ENCODE assay signal across 20 cellular contexts in genomic region chr12:63898764-63899337, GRCh38. TPM values are rescaled to one million over a fixed set of nuclear protein-coding genes. Genes with fewer than 3 reads are reported as not detected.
"Had no signal": no experiment of that assay in that cellular context is flagged by ENCODE, and none has a peak within 500 bp of the region (broad histone marks: within the 10 kb centered on the region; RNA-seq: fewer than 3 reads in every experiment).

No MANE protein-coding gene starts in this region.

- H3K4me3 ChIP-seq: colonic mucosa, gastrocnemius medialis, left lung, sigmoid colon, thoracic aorta, upper lobe of right lung had no signal

- H3K27ac ChIP-seq: colonic mucosa, gastrocnemius medialis, left lung, sigmoid colon, thoracic aorta, upper lobe of right lung had no signal

- H3K27ac Mint-ChIP-seq: activated CD4-positive, alpha-beta T cell treated with anti-CD3 and anti-CD28 coated beads, Interleukin-2, amount 10 ng/mL, durations not matched to agents 7 days and 5 days; activated CD8-positive, alpha-beta T cell treated with anti-CD3 and anti-CD28 coated beads, Interleukin-2, amount 10 ng/mL, durations not matched to agents 7 days and 5 days; activated naive CD8-positive, alpha-beta T cell treated with anti-CD3 and anti-CD28 coated beads, Interleukin-2, amount 10 ng/mL, durations not matched to agents 7 days and 5 days; activated T-cell treated with anti-CD3 and anti-CD28 coated beads, Interleukin-2, amount 50 U/mL, for 24 hours; activated T-helper 2 cell treated with anti-CD3 and anti-CD28 coated beads, Interferon-gamma antibody, Interleukin-2, Interleukin-4, amounts not matched to agents 10 μg/mL and 5 μg/mL and 100 μg/mL, durations not matched to agents 14 hours and 24 hours and 36 hours; naive B cell; stimulated activated memory B cell treated with anti-CD40 and anti-IgM and Interleukin-4, amounts not matched to agents 10 μg/mL and 1 μg/mL and 100 μg/mL, for 72 hours; T-cell had no signal

- H3K36me3 ChIP-seq: colonic mucosa, gastrocnemius medialis, left lung, sigmoid colon, thoracic aorta, upper lobe of right lung had no signal

- ATAC-seq: activated CD8-positive, alpha-beta T cell treated with anti-CD3 and anti-CD28 coated beads, Interleukin-2, amount 10 ng/mL, durations not matched to agents 7 days and 5 days; esophagus mucosa; gastrocnemius medialis; left lung; stimulated activated memory B cell treated with anti-CD40 and anti-IgM and Interleukin-4, amounts not matched to agents 10 μg/mL and 1 μg/mL and 100 μg/mL, for 72 hours; T-cell; upper lobe of right lung had no signal

- H3K36me3 Mint-ChIP-seq: activated naive CD8-positive, alpha-beta T cell treated with anti-CD3 and anti-CD28 coated beads, Interleukin-2, amount 10 ng/mL, durations not matched to agents 7 days and 5 days; naive B cell; stimulated activated memory B cell treated with anti-CD40 and anti-IgM and Interleukin-4, amounts not matched to agents 10 μg/mL and 1 μg/mL and 100 μg/mL, for 72 hours; T-cell had no signal

- H3K9me3 Mint-ChIP-seq: activated CD4-positive, alpha-beta T cell treated with anti-CD3 and anti-CD28 coated beads, Interleukin-2, amount 10 ng/mL, durations not matched to agents 7 days and 5 days; activated naive CD8-positive, alpha-beta T cell treated with anti-CD3 and anti-CD28 coated beads, Interleukin-2, amount 10 ng/mL, durations not matched to agents 7 days and 5 days; activated T-cell treated with anti-CD3 and anti-CD28 coated beads, Interleukin-2, amount 50 U/mL, for 24 hours; activated T-helper 2 cell treated with anti-CD3 and anti-CD28 coated beads, Interferon-gamma antibody, Interleukin-2, Interleukin-4, amounts not matched to agents 10 μg/mL and 5 μg/mL and 100 μg/mL, durations not matched to agents 14 hours and 24 hours and 36 hours; stimulated activated memory B cell treated with anti-CD40 and anti-IgM and Interleukin-4, amounts not matched to agents 10 μg/mL and 1 μg/mL and 100 μg/mL, for 72 hours; T-cell had no signal

- FAIRE-seq: kidney had no signal

- DNase-seq: activated CD4-positive, alpha-beta T cell treated with anti-CD3 and anti-CD28 coated beads, Interleukin-2, amount 10 ng/mL, durations not matched to agents 7 days and 5 days; activated CD8-positive, alpha-beta T cell treated with anti-CD3 and anti-CD28 coated beads, Interleukin-2, amount 10 ng/mL, durations not matched to agents 7 days and 5 days; activated naive CD4-positive, alpha-beta T cell treated with Interleukin-2 at 50 U/mL for 16 hours; activated naive CD8-positive, alpha-beta T cell treated with anti-CD3 and anti-CD28 coated beads, Interleukin-2, amount 10 ng/mL, durations not matched to agents 7 days and 5 days; activated T-cell treated with anti-CD3 and anti-CD28 coated beads, Interleukin-2, amount 50 U/mL, for 24 hours; central memory CD4-positive, alpha-beta T cell; gastrocnemius medialis; kidney; left lung; naive B cell; sigmoid colon; stimulated activated CD4-positive, alpha-beta T cell treated with anti-CD3 and anti-CD28 coated beads, Interleukin-4, amount 100 ng/mL, for 4 hours; T-cell; upper lobe of right lung had no signal

- H3K9me3 ChIP-seq: colonic mucosa, gastrocnemius medialis, left lung, sigmoid colon, thoracic aorta, upper lobe of right lung had no signal

- H3K4me3 Mint-ChIP-seq: activated CD4-positive, alpha-beta T cell treated with anti-CD3 and anti-CD28 coated beads, Interleukin-2, amount 10 ng/mL, durations not matched to agents 7 days and 5 days; activated CD8-positive, alpha-beta T cell treated with anti-CD3 and anti-CD28 coated beads, Interleukin-2, amount 10 ng/mL, durations not matched to agents 7 days and 5 days; activated naive CD8-positive, alpha-beta T cell treated with anti-CD3 and anti-CD28 coated beads, Interleukin-2, amount 10 ng/mL, durations not matched to agents 7 days and 5 days; activated T-cell treated with anti-CD3 and anti-CD28 coated beads, Interleukin-2, amount 50 U/mL, for 24 hours; naive B cell; stimulated activated memory B cell treated with anti-CD40 and anti-IgM and Interleukin-4, amounts not matched to agents 10 μg/mL and 1 μg/mL and 100 μg/mL, for 72 hours; T-cell had no signal

- H3K4me1 Mint-ChIP-seq: activated naive CD8-positive, alpha-beta T cell treated with anti-CD3 and anti-CD28 coated beads, Interleukin-2, amount 10 ng/mL, durations not matched to agents 7 days and 5 days; naive B cell; stimulated activated memory B cell treated with anti-CD40 and anti-IgM and Interleukin-4, amounts not matched to agents 10 μg/mL and 1 μg/mL and 100 μg/mL, for 72 hours; T-cell had no signal

- H3K4me1 ChIP-seq: colonic mucosa, gastrocnemius medialis, upper lobe of right lung had no signal

- H3K27me3 Mint-ChIP-seq: brain had no signal

- H3K27me3 ChIP-seq: colonic mucosa, gastrocnemius medialis, left lung, sigmoid colon, upper lobe of right lung had no signal

RNA-seq across cellular contexts. Expression of gene SRGAP1, which starts 54.4 kb away (rescaled TPM):
- total RNA-seq: activated CD4-positive, alpha-beta T cell treated with anti-CD3 and anti-CD28 coated beads, Interleukin-2, amount 10 ng/mL, durations not matched to agents 7 days and 5 days; activated CD8-positive, alpha-beta T cell treated with anti-CD3 and anti-CD28 coated beads, Interleukin-2, amount 10 ng/mL, durations not matched to agents 7 days and 5 days had no signal
